Comparison of ENCODE assay signal across 27 cellular contexts in genomic region chr2:239779592-239779983, GRCh38.
DNase-seq lines count a peak whose midpoint lies in the region; ATAC-seq and TF ChIP-seq lines count a peak whose summit lies in the region.
"Had no signal": no experiment of that assay in that cellular context is flagged by ENCODE, and none has a peak within 500 bp of the region (broad histone marks: within the 10 kb centered on the region; RNA-seq: fewer than 3 reads in every experiment).

No MANE protein-coding gene starts in this region.

- H3K4me2 ChIP-seq in osteoblast (ENCODE audit: insufficient read depth, low read length), result no peak overlapping the region
- H3K4me2 ChIP-seq: A549 had no signal

- no peaks in the 10 kb centered on the region for H3K9me3 Mint-ChIP-seq in activated T-cell treated with anti-CD3 and anti-CD28 coated beads, Interleukin-2, amount 50 U/mL, for 4 hours
- H3K9me3 Mint-ChIP-seq: activated CD4-positive, alpha-beta T cell treated with anti-CD3 and anti-CD28 coated beads, Interleukin-2, amount 10 ng/mL, durations not matched to agents 24 days and 14 days had no signal

- H3K4me3 Mint-ChIP-seq in activated T-cell treated with anti-CD3 and anti-CD28 coated beads, Interleukin-2, amount 50 U/mL, for 4 hours, result no peak overlapping the region
- H3K4me3 Mint-ChIP-seq: activated CD4-positive, alpha-beta T cell treated with anti-CD3 and anti-CD28 coated beads, Interleukin-2, amount 10 ng/mL, durations not matched to agents 24 days and 14 days; activated naive CD8-positive, alpha-beta T cell; CD8-positive, alpha-beta memory T cell; nephron had no signal

- H3K4me3 ChIP-seq in coronary artery (no peak overlapping the region), osteoblast (ENCODE audit: insufficient read depth, low read length) (no peak overlapping the region), upper lobe of right lung (no peak overlapping the region)
- H3K4me3 ChIP-seq: A549, ascending aorta, K562, SJSA1 had no signal

- peak; percentile 11 for DNase-seq in activated T-cell treated with anti-CD3 and anti-CD28 coated beads, Interleukin-2, amount 50 U/mL, for 1 hour
- no peak for DNase-seq in activated T-cell treated with anti-CD3 and anti-CD28 coated beads, Interleukin-2, amount 50 U/mL, for 4 hours
- DNase-seq in coronary artery (ENCODE audit: low spot score) (peak; percentile 52), osteoblast (ENCODE audit: insufficient read length, low spot score, missing footprints) (peak; percentile 84), upper lobe of right lung (peak; percentile 51), HPDE6-E6E7 (ENCODE audit: extremely low spot score) (no peak), DMS79 (lab: John Stamatoyannopoulos, UW) (no peak), T-helper 9 cell (no peak)
- DNase-seq: activated CD4-positive, alpha-beta T cell treated with anti-CD3 and anti-CD28 coated beads, Interleukin-2, amount 10 ng/mL, durations not matched to agents 24 days and 14 days; DMS 273 treated with DMSO at 0.1 percent for 48 hours; effector CD8-positive, alpha-beta T cell; EL; GOT3; hypothalamus; left cardiac atrium; NCI-H1092 treated with DMSO at 0.1 percent for 48 hours; NCI-H1694 treated with DMSO at 0.1 percent for 48 hours; RPMI8226; trophoblast cell had no signal

- intact Hi-C loops in upper lobe of right lung (cut with DNase I), result no loop called here

- no peaks in the 10 kb centered on the region for H3K9me3 ChIP-seq in osteoblast (ENCODE audit: low read depth, low read length)
- H3K9me3 ChIP-seq in upper lobe of right lung, result no peaks in the 10 kb centered on the region
- H3K9me3 ChIP-seq: ascending aorta, SJSA1 had no signal

- no peaks in the 10 kb centered on the region for H3K36me3 Mint-ChIP-seq in activated T-cell treated with anti-CD3 and anti-CD28 coated beads, Interleukin-2, amount 50 U/mL, for 4 hours (ENCODE audit: insufficient read depth)

- H3K4me1 Mint-ChIP-seq in activated T-cell treated with anti-CD3 and anti-CD28 coated beads, Interleukin-2, amount 50 U/mL, for 4 hours (ENCODE audit: low read depth), result no peaks in the 10 kb centered on the region
- H3K4me1 Mint-ChIP-seq: activated CD4-positive, alpha-beta T cell treated with anti-CD3 and anti-CD28 coated beads, Interleukin-2, amount 10 ng/mL, durations not matched to agents 24 days and 14 days; CD8-positive, alpha-beta memory T cell had no signal

- no peak overlapping the region for H3K27ac ChIP-seq in coronary artery
- no peak overlapping the region for H3K27ac ChIP-seq in osteoblast (ENCODE audit: low read depth, low read length)
- H3K27ac ChIP-seq in upper lobe of right lung, result no peak overlapping the region
- H3K27ac ChIP-seq: A549, ascending aorta, parathyroid adenoma, SJSA1 had no signal

- no peak overlapping the region for H2AFZ ChIP-seq in osteoblast (ENCODE audit: low read length)
- H2AFZ ChIP-seq: parathyroid adenoma had no signal

- H3K79me2 ChIP-seq in osteoblast (ENCODE audit: insufficient read depth, low read length), result no peaks in the 10 kb centered on the region
- H3K79me2 ChIP-seq: parathyroid adenoma had no signal

- no peak for ATAC-seq in activated T-cell treated with anti-CD3 and anti-CD28 coated beads, Interleukin-2, amount 50 U/mL, for 4 hours
- no peak for ATAC-seq in upper lobe of right lung
- ATAC-seq: A549, K562, left cardiac atrium had no signal

- H4K20me1 ChIP-seq in osteoblast (ENCODE audit: insufficient read depth, low read length), result no peaks in the 10 kb centered on the region

- H3K27me3 Mint-ChIP-seq in activated T-cell treated with anti-CD3 and anti-CD28 coated beads, Interleukin-2, amount 50 U/mL, for 4 hours (ENCODE audit: low read depth), result peaks cover 15% of the 10 kb centered on the region

- H3K27me3 ChIP-seq in osteoblast (ENCODE audit: insufficient read depth, low read length) (no peaks in the 10 kb centered on the region), upper lobe of right lung (no peaks in the 10 kb centered on the region)
- H3K27me3 ChIP-seq: ascending aorta had no signal

- TF ChIP-seq CTCF in coronary artery (IDR thresholded peaks at IDR 0.05) (no peak), osteoblast (IDR thresholded peaks at IDR 0.05; ENCODE audit: extremely low read depth, low read depth, low read length) (no peak), upper lobe of right lung (IDR thresholded peaks at IDR 0.05) (no peak)

- H3K4me1 ChIP-seq in osteoblast (ENCODE audit: insufficient read depth, low read length) (no peaks in the 10 kb centered on the region), upper lobe of right lung (no peaks in the 10 kb centered on the region)
- H3K4me1 ChIP-seq: A549, ascending aorta, parathyroid adenoma had no signal

- H3K36me3 ChIP-seq in osteoblast (ENCODE audit: insufficient read depth, low read length) (no peaks in the 10 kb centered on the region), upper lobe of right lung (no peaks in the 10 kb centered on the region)
- H3K36me3 ChIP-seq: ascending aorta, SJSA1 had no signal

Comparison
In these comparisons a context has a peak if more than half of its experiments do, and no peak if none do; other contexts are left out.
1. DNase-seq: peak in activated T-cell treated with anti-CD3 and anti-CD28 coated beads, Interleukin-2, amount 50 U/mL, for 1 hour (single experiment), coronary artery (single experiment), osteoblast (single experiment) and upper lobe of right lung (single experiment); none in activated T-cell treated with anti-CD3 and anti-CD28 coated beads, Interleukin-2, amount 50 U/mL, for 4 hours (single experiment), HPDE6-E6E7 (single experiment), DMS79 (single experiment) and T-helper 9 cell (single experiment).